ENCODE assay signal across 8 cellular contexts in genomic region chr18:74797577-74798151, GRCh38.
A peak's percentile ranks its signal among the peaks of the same experiment; 100 is the strongest.
DNase-seq lines count a peak whose midpoint lies in the region; ATAC-seq, FAIRE-seq and TF ChIP-seq lines count a peak whose summit lies in the region.

No MANE protein-coding gene starts in this region.

- in situ Hi-C loops in K562 (cut with MboI) = no loop called here

- no peaks in the 10 kb centered on the region for H3K9me3 ChIP-seq in K562 (replicated peaks; ENCODE audit: control insufficient read depth, insufficient read depth, low read depth, low read length)
- H3K9me3 ChIP-seq in stomach smooth muscle (ENCODE audit: control insufficient read depth in 2 of 2, low read length in 2 of 2) = no peaks in the 10 kb centered on the region
- no peaks in the 10 kb centered on the region for H3K9me3 ChIP-seq in Peyer's patch

- H3K27ac Mint-ChIP-seq in activated CD8-positive, alpha-beta memory T cell treated with anti-CD3 and anti-CD28 coated beads, Interleukin-2, amount 10 ng/mL, durations not matched to agents 7 days and 5 days = peak overlapping the region; percentile 60

- CTCF ChIA-PET in activated CD8-positive, alpha-beta memory T cell treated with anti-CD3 and anti-CD28 coated beads, Interleukin-2, amount 10 ng/mL, durations not matched to agents 7 days and 5 days (lab: Charles Lee) = no interaction called here
- CTCF ChIA-PET in K562 (lab: Yijun Ruan, JAX; ENCODE audit: low intra/inter-chr PET ratio) = no interaction called here

- TF ChIP-seq POLR2A in K562 (conservative IDR thresholded peaks at IDR 0.05) (no peak), Peyer's patch (IDR thresholded peaks at IDR 0.05) (no peak)

- H3K27me3 Mint-ChIP-seq in activated CD8-positive, alpha-beta memory T cell treated with anti-CD3 and anti-CD28 coated beads, Interleukin-2, amount 10 ng/mL, durations not matched to agents 7 days and 5 days = no peaks in the 10 kb centered on the region

- WGBS in K562 (ENCODE audit: insufficient coverage, low coverage, missing lambda C conversion rate) = 53% methylated on average over 4 of the region's 6 CpGs

- no TSS peak for BruUV-seq in K562 (replicated peaks; lab: Mats Ljungman, UMichigan)

- no peaks in the 10 kb centered on the region for H3K9me3 Mint-ChIP-seq in activated CD8-positive, alpha-beta memory T cell treated with anti-CD3 and anti-CD28 coated beads, Interleukin-2, amount 10 ng/mL, durations not matched to agents 7 days and 5 days (ENCODE audit: low read depth)

- H3K9me1 ChIP-seq in K562 (ENCODE audit: control insufficient read depth, insufficient read depth, low read length) = no peaks in the 10 kb centered on the region

- peak overlapping the region; percentile 50 for H3K4me3 Mint-ChIP-seq in activated CD8-positive, alpha-beta memory T cell treated with anti-CD3 and anti-CD28 coated beads, Interleukin-2, amount 10 ng/mL, durations not matched to agents 7 days and 5 days

- no peaks in the 10 kb centered on the region for H3K36me3 ChIP-seq in K562 (ENCODE audit: control insufficient read depth, insufficient read depth, low read length)
- no peaks in the 10 kb centered on the region for H3K36me3 ChIP-seq in stomach smooth muscle (ENCODE audit: control insufficient read depth in 2 of 2, insufficient read depth in 2 of 2, low read length in 2 of 2)
- no peaks in the 10 kb centered on the region for H3K36me3 ChIP-seq in Peyer's patch

- no peak for TF ChIP-seq RAD21 in K562 (CRISPR knock-in tag; conservative IDR thresholded peaks at IDR 0.05 in 1 of 2, IDR thresholded peaks at IDR 0.05 in 1 of 2)

- H3K4me1 ChIP-seq in K562 (replicated peaks in 1 of 2; ENCODE audit: control insufficient read depth in 2 of 2, insufficient read depth in 2 of 2, low read length in 2 of 2) (no peaks in the 10 kb centered on the region; a peak in 1 of 5 replicates), stomach smooth muscle (ENCODE audit: control insufficient read depth, insufficient read depth, low read length) (peaks cover 4% of the 10 kb centered on the region), Peyer's patch (peaks cover 0 to 12% (median 0%) of the 10 kb centered on the region in 4 donors)

- H3K36me3 Mint-ChIP-seq in activated CD8-positive, alpha-beta memory T cell treated with anti-CD3 and anti-CD28 coated beads, Interleukin-2, amount 10 ng/mL, durations not matched to agents 7 days and 5 days = peaks cover 1% of the 10 kb centered on the region

- FAIRE-seq in K562 (lab: Jason Lieb, UNC) = no peak

- no peak for DNase-seq in activated CD8-positive, alpha-beta memory T cell treated with anti-CD3 and anti-CD28 coated beads, Interleukin-2, amount 10 ng/mL, durations not matched to agents 7 days and 5 days
- no peak for DNase-seq in activated CD8-positive, alpha-beta memory T cell treated with anti-CD3 and anti-CD28 coated beads, Interleukin-2, amount 50 U/mL, for 48 hours
- DNase-seq in K562 (ENCODE audit: extremely low read depth in 1 of 4, low spot score in 3 of 4) (no peak), GM19240 (ENCODE audit: insufficient read length, low spot score) (no peak), Peyer's patch (no peak)
- no peak for DNase-seq in activated CD4-positive, alpha-beta T cell treated with anti-CD3 and anti-CD28 coated beads for 4 hours

- H3K4me3 ChIP-seq in K562 (no peak overlapping the region), stomach smooth muscle (ENCODE audit: low read length in 2 of 2) (peak overlapping the region; percentile 29 to 31), Peyer's patch (no peak overlapping the region)

- H3K27ac ChIP-seq in K562 (ENCODE audit: extremely low read depth, low read depth, low read length) (no peak overlapping the region; the same call in 2 of the 3 replicates), stomach smooth muscle (ENCODE audit: low read length) (no peak overlapping the region), Peyer's patch (no peak overlapping the region)

- no peak for ATAC-seq in activated CD8-positive, alpha-beta memory T cell treated with anti-CD3 and anti-CD28 coated beads, Interleukin-2, amount 10 ng/mL, durations not matched to agents 7 days and 5 days
- ATAC-seq in HG03064 (IDR thresholded peaks at IDR 0.05; ENCODE audit: low read depth, unreplicated experiment) (peak; percentile 36), K562 (no peak)

- no peak for TF ChIP-seq EP300 in K562 (IDR thresholded peaks at IDR 0.05; ENCODE audit: low read length)

- no peaks in the 10 kb centered on the region for H3K79me2 ChIP-seq in K562 (ENCODE audit: control insufficient read depth, insufficient read depth, low read length)

- no peaks in the 10 kb centered on the region for H3K27me3 ChIP-seq in K562 (ENCODE audit: control insufficient read depth in 2 of 2, insufficient read depth in 2 of 2, low read length in 2 of 2)
- H3K27me3 ChIP-seq in stomach smooth muscle (ENCODE audit: control insufficient read depth in 1 of 2, insufficient read depth in 2 of 2, low read length in 2 of 2) = no peaks in the 10 kb centered on the region
- no peaks in the 10 kb centered on the region for H3K27me3 ChIP-seq in Peyer's patch

- POLR2A ChIA-PET in K562 (lab: Yijun Ruan, JAX) = no interaction called here

- no peak overlapping the region for H3K4me2 ChIP-seq in K562 (ENCODE audit: insufficient read depth, low read length)

- intact Hi-C loops in K562 (cut with micrococcal nuclease) = no loop called here

- no peak for TF ChIP-seq CTCF in K562 (IDR thresholded peaks at IDR 0.05 in 2 of 3, conservative IDR thresholded peaks at IDR 0.05 in 1 of 3; ENCODE audit: insufficient read depth in 2 of 3, low read depth in 1 of 3, low read length in 3 of 3)
- no peak for TF ChIP-seq CTCF in Peyer's patch (IDR thresholded peaks at IDR 0.05)

- H4K20me1 ChIP-seq in K562 (replicated peaks; ENCODE audit: control insufficient read depth, insufficient read depth, low read length) = no peaks in the 10 kb centered on the region

- H3K9ac ChIP-seq in K562 (ENCODE audit: insufficient read depth in 1 of 2, low read depth in 2 of 2, low read length in 2 of 2) (no peak overlapping the region), stomach smooth muscle (ENCODE audit: low read length in 2 of 2) (no peak overlapping the region)

- peaks cover 17% of the 10 kb centered on the region for H3K4me1 Mint-ChIP-seq in activated CD8-positive, alpha-beta memory T cell treated with anti-CD3 and anti-CD28 coated beads, Interleukin-2, amount 10 ng/mL, durations not matched to agents 7 days and 5 days

- 0 out of 2 replicates have a peak overlapping the region, but pooled peaks have one; percentile 38 for H2AFZ ChIP-seq in K562 (ENCODE audit: low read depth, low read length)

TF ChIP-seq in K562, 482 proteins besides CTCF, POLR2A, EP300 and RAD21:
- TF ChIP-seq ZBTB33 (CRISPR knock-in tag; IDR thresholded peaks at IDR 0.05) = 0 out of 2 replicates have a peak, but pooled peaks have one; percentile 21
- no peak for TF ChIP-seq HNRNPLL (IDR thresholded peaks at IDR 0.05; ENCODE audit: low read depth, low read length, poor library complexity, severe bottlenecking)

Comparison
In these comparisons a context has a peak if more than half of its experiments do, and no peak if none do; other contexts are left out.
1. H3K4me3 ChIP-seq: peak in stomach smooth muscle (2 of 2); none in K562 (single experiment) and Peyer's patch (0 of 4).